In the genomic region with DNA sequence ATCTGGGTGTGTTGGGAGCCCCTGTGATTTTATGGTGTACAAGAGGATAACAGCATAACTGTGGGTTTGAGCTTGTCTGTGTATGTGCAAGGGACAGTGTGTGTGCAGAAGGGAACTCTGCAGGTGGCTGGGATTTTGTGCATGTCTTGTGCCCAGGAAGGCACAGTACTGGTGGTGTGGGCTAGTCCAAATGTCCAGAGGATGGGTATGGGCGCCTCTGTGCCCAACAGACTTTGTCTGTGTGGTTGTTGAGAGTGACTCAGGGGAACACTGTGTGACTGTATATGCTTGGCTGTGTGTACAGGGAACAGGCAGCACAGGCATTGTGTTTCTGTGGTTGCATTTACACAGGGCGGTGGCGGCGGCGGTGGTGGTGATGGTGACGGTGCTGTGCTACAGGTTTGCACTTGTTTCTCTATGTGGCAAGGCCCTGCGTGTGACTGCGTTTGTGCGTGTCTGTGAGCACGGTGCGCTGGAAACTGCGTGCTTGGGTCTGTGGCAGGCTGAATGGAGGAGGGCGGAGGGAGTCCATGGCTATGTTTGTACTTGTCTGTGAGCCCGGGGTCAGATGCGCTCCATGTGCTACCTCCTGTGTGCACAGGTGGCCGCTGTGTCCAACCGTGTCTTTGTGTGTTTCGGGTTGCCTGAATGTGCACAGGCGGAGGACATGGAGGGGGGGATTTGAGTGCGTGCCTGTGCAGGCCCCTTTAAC, we compare ENCODE assay signal across 8 cellular contexts. TPM values are rescaled to one million over a fixed set of nuclear protein-coding genes. Genes with fewer than 3 reads are reported as not detected.
DNase-seq lines count a peak whose midpoint lies in the region; ATAC-seq and TF ChIP-seq lines count a peak whose summit lies in the region.

No MANE protein-coding gene starts in this region.

- no peaks in the 10 kb centered on the region for H3K27me3 ChIP-seq in esophagus squamous epithelium

- no peaks in the 10 kb centered on the region for H3K9me3 ChIP-seq in esophagus squamous epithelium

- peak; percentile 77 for DNase-seq in NCI-H510A (lab: John Stamatoyannopoulos, UW)
- peak; percentile 50 for DNase-seq in activated T-cell treated with anti-CD3 and anti-CD28 coated beads for 1 hour (ENCODE audit: low read depth)
- no peak for DNase-seq in esophagus squamous epithelium (lab: John Stamatoyannopoulos, UW)
- DNase-seq in stimulated activated CD4-positive, alpha-beta T cell treated with anti-CD3 and anti-CD28 coated beads, Interleukin-12 subunit alpha, Interleukin-12 subunit beta, amount 100 ng/mL, for 48 hours (ENCODE audit: low read depth in 2 of 3, low spot score in 1 of 3) = peak; percentile 53 to 63 (median 61)
- no peak for DNase-seq in NCI-H128 (lab: John Stamatoyannopoulos, UW; ENCODE audit: unreplicated experiment)
- DNase-seq in NOMO-1 (lab: John Stamatoyannopoulos, UW; ENCODE audit: unreplicated experiment in 2 of 2) = no peak
- DNase-seq in SW 1271 (lab: John Stamatoyannopoulos, UW) = no peak

- H3K36me3 ChIP-seq in esophagus squamous epithelium = no peaks in the 10 kb centered on the region

- intact Hi-C loops in esophagus squamous epithelium (cut with DNase I) = no loop called here

- peak in 1 of 6 experiments; percentile 26 for TF ChIP-seq CTCF in esophagus squamous epithelium (IDR thresholded peaks at IDR 0.05)

- H3K4me1 ChIP-seq in esophagus squamous epithelium = peaks cover 89 to 100% (median 95%) of the 10 kb centered on the region in 3 donors

- no peak for TF ChIP-seq POLR2A in esophagus squamous epithelium (IDR thresholded peaks at IDR 0.05)

- H3K27ac ChIP-seq in esophagus squamous epithelium = peak overlapping the region; percentile 94 to 99 (median 96)

- peak overlapping the region in 3 of 4 donors; percentile 26 to 40 (median 30) for H3K4me3 ChIP-seq in esophagus squamous epithelium

- no peak for ATAC-seq in GM18498 (IDR thresholded peaks at IDR 0.05; ENCODE audit: unreplicated experiment)

- WGBS in esophagus squamous epithelium, 2 donors = 26 to 60% methylated on average over 14 to 16 of the region's 20 CpGs

RNA-seq across cellular contexts. Expression of gene WASF2, which starts 32.3 kb away (rescaled TPM):
- 10 to 100 TPM; 53.7 to 92.8 (median 79.8) TPM for total RNA-seq in esophagus squamous epithelium

Comparison
In these comparisons a context has a peak if more than half of its experiments do, and no peak if none do; other contexts are left out.
1. DNase-seq: peak in NCI-H510A (single experiment), activated T-cell treated with anti-CD3 and anti-CD28 coated beads for 1 hour (single experiment) and stimulated activated CD4-positive, alpha-beta T cell treated with anti-CD3 and anti-CD28 coated beads, Interleukin-12 subunit alpha, Interleukin-12 subunit beta, amount 100 ng/mL, for 48 hours (3 of 3); none in esophagus squamous epithelium (single experiment), NCI-H128 (single experiment), NOMO-1 (0 of 2) and SW 1271 (0 of 2).